In the genomic region with DNA sequence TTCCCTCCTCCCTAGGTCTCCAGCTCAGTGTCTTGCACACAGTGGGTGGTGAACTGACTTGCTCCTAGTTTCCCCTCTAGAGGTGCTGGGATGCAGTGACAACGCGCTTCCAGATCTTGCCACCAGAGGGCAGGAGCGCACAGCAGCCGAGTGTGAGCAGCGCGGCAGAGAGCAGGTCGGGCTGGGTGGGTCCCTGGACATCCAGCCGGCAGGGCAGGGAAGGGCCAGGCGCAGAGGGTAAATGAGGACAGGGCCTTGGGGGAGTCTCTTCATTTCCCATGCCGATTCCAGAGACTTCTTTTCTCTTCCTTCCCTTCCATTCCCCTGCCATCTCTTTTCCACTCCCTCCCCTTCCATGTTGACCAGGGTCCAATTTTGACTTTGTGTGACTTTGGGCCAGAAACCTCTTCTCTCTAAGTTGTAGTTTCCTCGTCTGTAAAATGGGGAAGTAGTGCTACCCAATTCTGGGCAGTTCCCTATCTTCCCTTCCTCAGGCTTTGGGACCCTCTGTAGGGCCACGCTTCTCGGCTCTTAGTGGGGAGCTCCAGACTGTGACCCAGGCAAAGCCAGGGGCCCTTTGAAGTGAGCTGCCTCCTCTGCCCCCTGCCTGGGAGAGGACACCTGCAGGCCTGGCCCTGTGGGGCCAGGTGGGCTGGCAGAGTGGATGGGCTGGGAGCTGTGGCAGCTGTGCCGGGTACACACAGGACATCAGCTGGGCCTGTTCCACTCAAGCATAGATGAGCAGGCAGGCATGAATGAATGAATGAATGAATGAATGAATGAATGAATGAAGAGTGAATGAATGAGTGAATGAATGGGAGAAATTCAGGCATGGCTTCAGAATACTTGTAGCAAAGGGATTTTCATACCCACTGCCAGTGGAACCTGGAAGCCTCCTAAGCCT, we compare ENCODE assay signal across 8 cellular contexts. TPM values are rescaled to one million over a fixed set of nuclear protein-coding genes. Genes with fewer than 3 reads are reported as not detected.
DNase-seq lines count a peak whose midpoint lies in the region; ATAC-seq and TF ChIP-seq lines count a peak whose summit lies in the region.

No MANE protein-coding gene starts in this region.

- no peaks in the 10 kb centered on the region for H3K79me2 ChIP-seq in DOHH2 (ENCODE audit: control insufficient read depth, low read length)
- no peaks in the 10 kb centered on the region for H3K79me2 ChIP-seq in KMS-11 (ENCODE audit: insufficient read depth, low read depth)

- TF ChIP-seq CTCF in DOHH2 (IDR thresholded peaks at IDR 0.05; ENCODE audit: low read depth, low read length, poor library complexity, severe bottlenecking), result peak; percentile 96
- peak; percentile 91 for TF ChIP-seq CTCF in KMS-11 (conservative IDR thresholded peaks at IDR 0.05; ENCODE audit: low read depth, low read length)
- peak; percentile 98 for TF ChIP-seq CTCF in foreskin keratinocyte (conservative IDR thresholded peaks at IDR 0.05)
- peak in 2 of 3 donors; percentile 26 to 68 for TF ChIP-seq CTCF in omental fat pad (IDR thresholded peaks at IDR 0.05)
- peak; percentile 97 for TF ChIP-seq CTCF in thoracic aorta (IDR thresholded peaks at IDR 0.05)

- no peaks in the 10 kb centered on the region for H3K36me3 ChIP-seq in DOHH2 (ENCODE audit: control insufficient read depth, low read length)
- no peaks in the 10 kb centered on the region for H3K36me3 ChIP-seq in KMS-11 (ENCODE audit: insufficient read depth)
- no peaks in the 10 kb centered on the region for H3K36me3 ChIP-seq in thoracic aorta

- H3K9ac ChIP-seq in KMS-11, result no peak overlapping the region

- H3K9me2 ChIP-seq in DOHH2 (replicated peaks; ENCODE audit: control insufficient read depth, low read length), result no peaks in the 10 kb centered on the region

- H3K27me3 ChIP-seq in DOHH2 (ENCODE audit: control insufficient read depth, low read length) (peaks cover 9% of the 10 kb centered on the region), KMS-11 (ENCODE audit: insufficient read depth, low read depth) (no peaks in the 10 kb centered on the region), foreskin keratinocyte (no peaks in the 10 kb centered on the region), thoracic aorta (replicated peaks; ENCODE audit: insufficient read depth) (no peaks in the 10 kb centered on the region)

- H3K4me2 ChIP-seq in DOHH2 (ENCODE audit: low read length), result no peak overlapping the region
- H3K4me2 ChIP-seq in KMS-11, result peak overlapping the region; percentile 15; the same call in 1 of the 2 replicates

- no peaks in the 10 kb centered on the region for H3F3A ChIP-seq in DOHH2 (ENCODE audit: control insufficient read depth, insufficient read depth)

- peaks cover 21% of the 10 kb centered on the region for H3K4me1 ChIP-seq in DOHH2 (ENCODE audit: control insufficient read depth, low read length)
- peaks cover 8% of the 10 kb centered on the region for H3K4me1 ChIP-seq in KMS-11 (ENCODE audit: low read depth, poor library complexity, severe bottlenecking)
- H3K4me1 ChIP-seq in foreskin keratinocyte, result peaks cover 30% of the 10 kb centered on the region
- peaks cover 5 to 22% of the 10 kb centered on the region in 2 donors for H3K4me1 ChIP-seq in thoracic aorta (ENCODE audit: control insufficient read depth in 1 of 2, low read depth in 2 of 2)

- ATAC-seq in GM21737 (IDR thresholded peaks at IDR 0.05; ENCODE audit: unreplicated experiment) (peak; percentile 93), foreskin keratinocyte (peak; percentile 30), omental fat pad (ENCODE audit: low FRiP score) (peak; percentile 84), thoracic aorta (ENCODE audit: insufficient number of reproducible peaks, low FRiP score, low read depth) (peak; percentile 56)

- peak overlapping the region; percentile 55 for H2AFZ ChIP-seq in KMS-11 (ENCODE audit: low read depth)

- H3K4me3 ChIP-seq in DOHH2 (ENCODE audit: low read length) (no peak overlapping the region), KMS-11 (IDR thresholded peaks at IDR 0.05; ENCODE audit: insufficient read depth, low read depth, low read length) (no peak overlapping the region), thoracic aorta (peak overlapping the region; percentile 41)

- no peaks in the 10 kb centered on the region for H4K20me1 ChIP-seq in DOHH2 (ENCODE audit: control insufficient read depth, insufficient read depth, low read depth, low read length)
- H4K20me1 ChIP-seq in KMS-11 (ENCODE audit: insufficient read depth), result no peaks in the 10 kb centered on the region

- no peaks in the 10 kb centered on the region for H3K9me3 ChIP-seq in DOHH2 (ENCODE audit: control insufficient read depth, insufficient read depth, low read length)
- H3K9me3 ChIP-seq in thoracic aorta, result no peaks in the 10 kb centered on the region

- no peak overlapping the region for H3K27ac ChIP-seq in DOHH2 (ENCODE audit: low read depth, low read length)
- no peak overlapping the region for H3K27ac ChIP-seq in KMS-11
- H3K27ac ChIP-seq in foreskin keratinocyte, result peak overlapping the region; percentile 94
- H3K27ac ChIP-seq in thoracic aorta, result no peak overlapping the region

- peak; percentile 69 for DNase-seq in SHP77 treated with DMSO at 0.1 percent for 48 hours (lab: John Stamatoyannopoulos, UW)
- DNase-seq in activated effector memory CD4-positive, alpha-beta T cell treated with Interleukin-2 at 50 U/mL for 16 hours, result peak; percentile 73
- peak in 1 of 2 donors; percentile 60 for DNase-seq in foreskin keratinocyte
- peak; percentile 95 for DNase-seq in omental fat pad (ENCODE audit: low spot score)
- DNase-seq in thoracic aorta (ENCODE audit: low spot score), result peak; percentile 38

RNA-seq across cellular contexts. Expression of a gene that starts 43.3 kb away (rescaled TPM):
- total RNA-seq in foreskin keratinocyte, result 25.4 and 37.4 TPM in 2 replicates
- 9.7 and 10.9 TPM in 2 replicates for polyA plus RNA-seq in foreskin keratinocyte
- 10 to 100 TPM; 16.1 to 21.1 (median 19.1) TPM for total RNA-seq in omental fat pad
- 10 to 100 TPM in 1 of 2 donors, 1 to 10 TPM in 1; 8.3 to 11.2 TPM for total RNA-seq in thoracic aorta

Comparison
In these comparisons a context has a peak if more than half of its experiments do, and no peak if none do; other contexts are left out.
1. CTCF ChIP-seq: peak in every context shown above with its lines; median percentile 98 in foreskin keratinocyte; 97 in thoracic aorta; 96 in DOHH2; 91 in KMS-11; 47 in omental fat pad.
2. ATAC-seq: peak in every context shown above with its lines; median percentile 93 in GM21737; 84 in omental fat pad; 56 in thoracic aorta; 30 in foreskin keratinocyte.